Comparison of ENCODE assay signal across 23 cellular contexts in the genomic region with DNA sequence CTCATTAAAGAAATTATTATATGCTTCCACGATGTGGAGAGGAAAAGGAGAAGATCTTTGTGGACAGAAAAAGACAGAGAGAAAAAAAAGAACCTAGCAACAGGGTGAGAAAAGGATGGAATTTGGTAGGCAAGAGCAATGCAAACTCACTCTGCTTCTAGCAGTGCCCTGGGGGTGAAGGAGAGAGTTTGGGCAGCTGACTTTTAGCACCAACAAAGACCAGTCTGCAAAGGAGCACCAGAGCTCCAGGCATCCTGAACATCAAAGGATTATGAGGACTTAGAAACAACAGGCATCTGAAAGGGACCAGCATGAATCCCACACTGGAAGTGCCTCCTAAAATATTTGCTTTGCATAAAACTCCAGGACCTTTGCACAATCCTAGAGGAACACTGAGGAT. TPM values are rescaled to one million over a fixed set of nuclear protein-coding genes. Genes with fewer than 3 reads are reported as not detected.
A peak's percentile ranks its signal among the peaks of the same experiment; 100 is the strongest.
DNase-seq lines count a peak whose midpoint lies in the region; ATAC-seq and TF ChIP-seq lines count a peak whose summit lies in the region.
"Had no signal": no experiment of that assay in that cellular context is flagged by ENCODE, and none has a peak within 500 bp of the region (broad histone marks: within the 10 kb centered on the region; RNA-seq: fewer than 3 reads in every experiment).

No MANE protein-coding gene starts in this region.

- H3F3A ChIP-seq in smooth muscle cell (ENCODE audit: low read depth) = no peaks in the 10 kb centered on the region

- DNase-seq in NCI-H82 (lab: John Stamatoyannopoulos, UW) = peak; percentile 8
- no peak for DNase-seq in NCI-H82 treated with DMSO at 0.1 percent for 48 hours (lab: John Stamatoyannopoulos, UW; ENCODE audit: unreplicated experiment)
- no peak for DNase-seq in smooth muscle cell (lab: John Stamatoyannopoulos, UW; ENCODE audit: unreplicated experiment)
- DNase-seq in A673 (ENCODE audit: low spot score) = no peak
- DNase-seq: Calu3; CD8-positive, alpha-beta T cell; DMS53; DND-41; EL; GM23248; H7; HFFc6 had no signal

- no peaks in the 10 kb centered on the region for H3K9me3 ChIP-seq in ectodermal cell (ENCODE audit: control insufficient read depth, low read length)
- H3K9me3 ChIP-seq in mesodermal cell (ENCODE audit: control insufficient read depth, low read length) = no peaks in the 10 kb centered on the region
- no peaks in the 10 kb centered on the region for H3K9me3 ChIP-seq in smooth muscle cell (replicated peaks; ENCODE audit: low read depth)
- H3K9me3 ChIP-seq in A673 (ENCODE audit: low read depth, low read length, poor library complexity, severe bottlenecking) = no peaks in the 10 kb centered on the region
- H3K9me3 ChIP-seq: BLaER1 had no signal

- H3K4me2 ChIP-seq in smooth muscle cell = no peak overlapping the region
- H3K4me2 ChIP-seq: A549, BLaER1 had no signal

- no peak overlapping the region for H3K9ac ChIP-seq in smooth muscle cell (ENCODE audit: low read depth)
- H3K9ac ChIP-seq: BLaER1, GM23248 had no signal

- intact Hi-C loops in A673 (cut with micrococcal nuclease; ENCODE audit: unreplicated experiment) = no loop called here

- peak overlapping the region; percentile 75 for H3K27ac ChIP-seq in ectodermal cell (ENCODE audit: insufficient read depth, low read depth, low read length, poor library complexity, severe bottlenecking)
- H3K27ac ChIP-seq in mesodermal cell (ENCODE audit: low read depth, low read length, severe bottlenecking) = peak overlapping the region; percentile 24
- no peak overlapping the region for H3K27ac ChIP-seq in smooth muscle cell (ENCODE audit: low read depth)
- H3K27ac ChIP-seq in A673 (ENCODE audit: low read depth, low read length, poor library complexity, severe bottlenecking) = no peak overlapping the region
- H3K27ac ChIP-seq: 22Rv1, A549, BLaER1, GM23248 had no signal

- no peak for TF ChIP-seq CTCF in smooth muscle cell (IDR thresholded peaks at IDR 0.05; ENCODE audit: borderline replicate concordance, insufficient read depth, poor library complexity, severe bottlenecking)
- no peak for TF ChIP-seq CTCF in A673 (conservative IDR thresholded peaks at IDR 0.05; ENCODE audit: low read depth, low read length)

- H3K4me3 ChIP-seq in ectodermal cell (ENCODE audit: insufficient read depth, low read depth, low read length) = no peak overlapping the region
- no peak overlapping the region for H3K4me3 ChIP-seq in mesodermal cell (ENCODE audit: extremely low read depth, insufficient read depth, low read length, poor library complexity, severe bottlenecking)
- H3K4me3 ChIP-seq in smooth muscle cell = no peak overlapping the region
- no peak overlapping the region for H3K4me3 ChIP-seq in A673 (ENCODE audit: low read depth, low read length, poor library complexity, severe bottlenecking)
- H3K4me3 ChIP-seq: A549, BLaER1, GM23248 had no signal

- POLR2A ChIA-PET in A673 (lab: Charles Lee; ENCODE audit: low non-redundant PET) = no interaction called here

- no peaks in the 10 kb centered on the region for H3K79me2 ChIP-seq in smooth muscle cell (ENCODE audit: low read depth)

- H3K36me3 ChIP-seq in ectodermal cell (ENCODE audit: control insufficient read depth, insufficient read depth, low read length) = no peaks in the 10 kb centered on the region
- H3K36me3 ChIP-seq in mesodermal cell (ENCODE audit: control insufficient read depth, insufficient read depth, low read length) = no peaks in the 10 kb centered on the region
- no peaks in the 10 kb centered on the region for H3K36me3 ChIP-seq in smooth muscle cell (ENCODE audit: low read depth)
- H3K36me3 ChIP-seq in A673 (ENCODE audit: insufficient read depth, low read length, poor library complexity, severe bottlenecking) = no peaks in the 10 kb centered on the region
- H3K36me3 ChIP-seq: BLaER1 had no signal

- CTCF ChIA-PET in A673 (lab: Charles Lee) = no interaction called here

- no peaks in the 10 kb centered on the region for H4K20me1 ChIP-seq in smooth muscle cell (ENCODE audit: low read depth)
- H4K20me1 ChIP-seq: BLaER1 had no signal

- 43 to 80% methylated on average over 1 of the region's 1 CpG for WGBS in ectodermal cell, 2 experiments
- 33% methylated on average over 1 of the region's 1 CpG; no CpG with 5 or more reads in 1 of the 2 experiments for WGBS in mesodermal cell (ENCODE audit: insufficient coverage in 2 of 2), 2 experiments
- 66% methylated on average over 1 of the region's 1 CpG for WGBS in smooth muscle cell (ENCODE audit: low lambda C conversion rate)

- no TSS peak for BruUV-seq in A673 (replicated peaks; lab: Mats Ljungman, UMichigan)

- H3K4me1 ChIP-seq in ectodermal cell (ENCODE audit: control insufficient read depth, insufficient read depth, low read length) = peaks cover 14% of the 10 kb centered on the region
- no peaks in the 10 kb centered on the region for H3K4me1 ChIP-seq in mesodermal cell (ENCODE audit: control insufficient read depth, insufficient read depth, low read length, poor library complexity, severe bottlenecking)
- peaks cover 6% of the 10 kb centered on the region for H3K4me1 ChIP-seq in smooth muscle cell (ENCODE audit: low read depth)
- H3K4me1 ChIP-seq in A673 (ENCODE audit: insufficient read depth, low read length, poor library complexity, severe bottlenecking) = no peaks in the 10 kb centered on the region
- H3K4me1 ChIP-seq: A549, BLaER1 had no signal

- H2AFZ ChIP-seq in smooth muscle cell (ENCODE audit: low read depth) = peak overlapping the region; percentile 29
- H2AFZ ChIP-seq: GM23248 had no signal

- ATAC-seq in HG02678 (IDR thresholded peaks at IDR 0.05; ENCODE audit: unreplicated experiment) (no peak), GM21737 (IDR thresholded peaks at IDR 0.05; ENCODE audit: unreplicated experiment) (no peak)
- ATAC-seq: A549; CD8-positive, alpha-beta T cell; HCT116; HepG2 had no signal

- H3K27me3 ChIP-seq in ectodermal cell (ENCODE audit: control insufficient read depth, insufficient read depth, low read length, poor library complexity, severe bottlenecking) (no peaks in the 10 kb centered on the region), smooth muscle cell (ENCODE audit: low read depth) (peaks cover 53% of the 10 kb centered on the region), A673 (replicated peaks; ENCODE audit: insufficient read depth, low read depth, low read length, poor library complexity) (peaks cover 25% of the 10 kb centered on the region)
- H3K27me3 ChIP-seq: BLaER1 had no signal

RNA-seq across cellular contexts. Expression of a gene that starts 32.8 kb away (rescaled TPM):
- polyA plus RNA-seq in ectodermal cell (2013, experiment 1 of 4) = 0.39 TPM
- 0.21 TPM for polyA plus RNA-seq in ectodermal cell (2013, experiment 2 of 4)
- polyA plus RNA-seq in ectodermal cell (2013, experiment 3 of 4) = 0.96 TPM
- 1.1 TPM for polyA plus RNA-seq in ectodermal cell (2013, experiment 4 of 4)
- 5.9 TPM for polyA plus RNA-seq in mesodermal cell (2013, experiment 1 of 2)
- polyA plus RNA-seq in mesodermal cell (2013, experiment 2 of 2) = 9.1 TPM
- total RNA-seq in smooth muscle cell (0.04 TPM in 1 of 2 replicates, not detected in the other), A673 (2021) (0.35 TPM in 1 of 2 replicates, not detected in the other)
- not detected in 2 replicates for polyA plus RNA-seq in smooth muscle cell
- total RNA-seq: CD8-positive, alpha-beta T cell; GM23248; H7; HepG2; HFFc6 had no signal
- polyA plus RNA-seq: CD14-positive monocyte, GM23248, HepG2, IgD-negative memory B cell had no signal

Comparison
In these comparisons a context has a peak if more than half of its experiments do, and no peak if none do; other contexts are left out.
1. H3K27ac ChIP-seq: peak in ectodermal cell (single experiment) and mesodermal cell (single experiment); none in smooth muscle cell (single experiment) and A673 (single experiment).